In the genomic region with DNA sequence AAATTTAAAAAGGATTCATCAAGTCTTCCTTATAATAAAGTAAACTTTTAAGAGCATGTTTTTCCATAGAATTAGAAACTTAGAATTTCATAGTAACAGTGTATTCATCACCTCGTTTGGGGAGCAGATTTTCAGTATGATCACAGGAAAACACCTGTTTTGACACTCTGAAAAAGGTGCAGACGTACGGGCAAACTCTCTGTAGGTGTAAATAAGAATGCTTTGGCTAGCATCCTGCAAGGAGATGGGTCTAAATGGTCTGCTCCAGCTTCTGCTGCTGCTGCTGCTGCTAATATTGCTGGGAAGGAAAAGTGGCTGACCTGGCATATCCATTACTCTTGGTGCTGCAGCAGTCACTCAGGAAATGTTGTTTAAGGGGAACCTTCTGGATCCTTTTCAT, we compare ENCODE assay signal across 16 cellular contexts.
A peak's percentile ranks its signal among the peaks of the same experiment; 100 is the strongest.
DNase-seq lines count a peak whose midpoint lies in the region; ATAC-seq and TF ChIP-seq lines count a peak whose summit lies in the region.
"Had no signal": no experiment of that assay in that cellular context is flagged by ENCODE, and none has a peak within 500 bp of the region (broad histone marks: within the 10 kb centered on the region; RNA-seq: fewer than 3 reads in every experiment).

No MANE protein-coding gene starts in this region.

- no peak for DNase-seq in stimulated activated naive CD8-positive, alpha-beta T cell treated with anti-CD3 and anti-CD28 coated beads, Interleukin-15, Interleukin-2, amounts not matched to agents 100 U/mL and 50 U/mL, for 24 hours
- DNase-seq in T-helper 17 cell (no peak), transverse colon (no peak), NCI-H2171 treated with DMSO at 0.1 percent for 48 hours (lab: John Stamatoyannopoulos, UW) (no peak)
- DNase-seq: activated CD4-positive, alpha-beta T cell treated with anti-CD3 and anti-CD28 coated beads, Interleukin-2, amount 50 U/mL, for 1 hour; hippocampal formation; kidney glomerular epithelial cell; midbrain; NCI-H1694; SJCRH30; spleen had no signal

- in situ Hi-C loops in transverse colon (cut with MboI; ENCODE audit: low pct_ligation_motif_present in 1 of 4, low pct_unique_long_range_greater_than_20kb in 1 of 4, low sequenced_read_pairs in 3 of 4): no loop called here

- peaks cover 88% of the 10 kb centered on the region for H3K4me1 Mint-ChIP-seq in stimulated activated naive CD8-positive, alpha-beta T cell treated with anti-CD3 and anti-CD28 coated beads, Interleukin-15, Interleukin-2, amounts not matched to agents 100 ng/mL and 50 ng/mL, for 24 hours (ENCODE audit: low read depth)
- peaks cover 56% of the 10 kb centered on the region for H3K4me1 Mint-ChIP-seq in T-helper 17 cell

- H3K36me3 Mint-ChIP-seq in stimulated activated naive CD8-positive, alpha-beta T cell treated with anti-CD3 and anti-CD28 coated beads, Interleukin-15, Interleukin-2, amounts not matched to agents 100 ng/mL and 50 ng/mL, for 24 hours (ENCODE audit: low read depth): peaks cover 67% of the 10 kb centered on the region
- peaks cover 9% of the 10 kb centered on the region for H3K36me3 Mint-ChIP-seq in T-helper 17 cell (ENCODE audit: low read depth)

- intact Hi-C loops in transverse colon (cut with DNase I; ENCODE audit: low total_unique reads): no loop called here

- H3K27ac Mint-ChIP-seq in stimulated activated naive CD8-positive, alpha-beta T cell treated with anti-CD3 and anti-CD28 coated beads, Interleukin-15, Interleukin-2, amounts not matched to agents 100 ng/mL and 50 ng/mL, for 24 hours: peak overlapping the region; percentile 85
- H3K27ac Mint-ChIP-seq in T-helper 17 cell: peak overlapping the region; percentile 91
- H3K27ac Mint-ChIP-seq: GM23338 had no signal

- H3K4me1 ChIP-seq in gastroesophageal sphincter: peaks cover 19 to 95% (median 29%) of the 10 kb centered on the region in 3 donors
- peaks cover 21 to 68% (median 26%) of the 10 kb centered on the region in 4 donors for H3K4me1 ChIP-seq in transverse colon
- H3K4me1 ChIP-seq: SJCRH30 had no signal

- H3K27ac ChIP-seq in gastroesophageal sphincter (peak overlapping the region in 3 of 4 donors; percentile 2 to 46 (median 46)), transverse colon (peak overlapping the region; percentile 3 to 72 (median 24))
- H3K27ac ChIP-seq: SJCRH30 had no signal

- ATAC-seq in stimulated activated naive CD8-positive, alpha-beta T cell treated with anti-CD3 and anti-CD28 coated beads, Interleukin-15, Interleukin-2, amounts not matched to agents 100 U/mL and 50 U/mL, for 24 hours: no peak
- ATAC-seq in T-helper 17 cell (no peak), gastroesophageal sphincter (no peak), GM19324 (IDR thresholded peaks at IDR 0.05; ENCODE audit: low FRiP score, unreplicated experiment) (no peak), GM18505 (IDR thresholded peaks at IDR 0.05; ENCODE audit: unreplicated experiment) (no peak)
- ATAC-seq: GM23338 had no signal

- H3K36me3 ChIP-seq in gastroesophageal sphincter: peaks cover 0 to 6% of the 10 kb centered on the region in 2 donors
- no peaks in the 10 kb centered on the region for H3K36me3 ChIP-seq in transverse colon
- H3K36me3 ChIP-seq: SJCRH30 had no signal

- no peak overlapping the region for H3K4me3 ChIP-seq in gastroesophageal sphincter
- H3K4me3 ChIP-seq in transverse colon: no peak overlapping the region
- H3K4me3 ChIP-seq: GM23338, SJCRH30, spleen had no signal

- no peak for TF ChIP-seq CTCF in gastroesophageal sphincter (IDR thresholded peaks at IDR 0.05)
- TF ChIP-seq CTCF in transverse colon (IDR thresholded peaks at IDR 0.05): no peak

- peak overlapping the region; percentile 35 for H3K4me3 Mint-ChIP-seq in stimulated activated naive CD8-positive, alpha-beta T cell treated with anti-CD3 and anti-CD28 coated beads, Interleukin-15, Interleukin-2, amounts not matched to agents 100 ng/mL and 50 ng/mL, for 24 hours
- peak overlapping the region; percentile 62 for H3K4me3 Mint-ChIP-seq in T-helper 17 cell
- H3K4me3 Mint-ChIP-seq: GM23338 had no signal

- 56 to 81% methylated on average over 3 of the region's 3 CpGs for WGBS in gastroesophageal sphincter (ENCODE audit: low coverage in 1 of 2), 2 donors
- WGBS in transverse colon (ENCODE audit: low coverage in 1 of 2), 2 donors: 64 to 81% methylated on average over 3 of the region's 3 CpGs

- no peaks in the 10 kb centered on the region for H3K27me3 ChIP-seq in gastroesophageal sphincter
- H3K27me3 ChIP-seq in transverse colon: no peaks in the 10 kb centered on the region
- H3K27me3 ChIP-seq: SJCRH30, spleen had no signal

- TF ChIP-seq EP300 in gastroesophageal sphincter (IDR thresholded peaks at IDR 0.05) (no peak), transverse colon (IDR thresholded peaks at IDR 0.05; ENCODE audit: low read depth) (no peak)

- no peak for TF ChIP-seq POLR2A in gastroesophageal sphincter (IDR thresholded peaks at IDR 0.05)
- no peak for TF ChIP-seq POLR2A in transverse colon (IDR thresholded peaks at IDR 0.05)
- no peak for TF ChIP-seq POLR2A in GM18505 (IDR thresholded peaks at IDR 0.05; ENCODE audit: borderline replicate concordance, extremely low read depth, insufficient read depth, insufficient read length)

- H3K9me3 Mint-ChIP-seq in stimulated activated naive CD8-positive, alpha-beta T cell treated with anti-CD3 and anti-CD28 coated beads, Interleukin-15, Interleukin-2, amounts not matched to agents 100 ng/mL and 50 ng/mL, for 24 hours: no peaks in the 10 kb centered on the region
- H3K9me3 Mint-ChIP-seq: GM23338 had no signal

- no peaks in the 10 kb centered on the region for H3K27me3 Mint-ChIP-seq in stimulated activated naive CD8-positive, alpha-beta T cell treated with anti-CD3 and anti-CD28 coated beads, Interleukin-15, Interleukin-2, amounts not matched to agents 100 ng/mL and 50 ng/mL, for 24 hours
- no peaks in the 10 kb centered on the region for H3K27me3 Mint-ChIP-seq in T-helper 17 cell

- H3K9me3 ChIP-seq in T-helper 17 cell (ENCODE audit: control insufficient read depth, low read length, poor library complexity, severe bottlenecking): no peaks in the 10 kb centered on the region
- no peaks in the 10 kb centered on the region for H3K9me3 ChIP-seq in gastroesophageal sphincter
- H3K9me3 ChIP-seq in transverse colon: no peaks in the 10 kb centered on the region
- H3K9me3 ChIP-seq: SJCRH30, spleen had no signal
